Comparison of ENCODE assay signal across 2 cellular contexts in genomic region chr22:32073823-32074380, GRCh38.
TF ChIP-seq lines count a peak whose summit lies in the region.

No MANE protein-coding gene starts in this region.

TF ChIP-seq in IMR-90, 13 proteins besides CTCF, POLR2A, EP300 and RAD21:
- no peak for TF ChIP-seq RFX5 (IDR thresholded peaks at IDR 0.05; ENCODE audit: low read depth, low read length)
- no peak for TF ChIP-seq NFE2L2 (IDR thresholded peaks at IDR 0.05; ENCODE audit: low read depth, low read length)
- TF ChIP-seq MXI1 (IDR thresholded peaks at IDR 0.05; ENCODE audit: borderline replicate concordance, low read depth, low read length): no peak
- TF ChIP-seq, protein P1, sequence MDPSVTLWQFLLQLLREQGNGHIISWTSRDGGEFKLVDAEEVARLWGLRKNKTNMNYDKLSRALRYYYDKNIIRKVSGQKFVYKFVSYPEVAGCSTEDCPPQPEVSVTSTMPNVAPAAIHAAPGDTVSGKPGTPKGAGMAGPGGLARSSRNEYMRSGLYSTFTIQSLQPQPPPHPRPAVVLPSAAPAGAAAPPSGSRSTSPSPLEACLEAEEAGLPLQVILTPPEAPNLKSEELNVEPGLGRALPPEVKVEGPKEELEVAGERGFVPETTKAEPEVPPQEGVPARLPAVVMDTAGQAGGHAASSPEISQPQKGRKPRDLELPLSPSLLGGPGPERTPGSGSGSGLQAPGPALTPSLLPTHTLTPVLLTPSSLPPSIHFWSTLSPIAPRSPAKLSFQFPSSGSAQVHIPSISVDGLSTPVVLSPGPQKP (IDR thresholded peaks at IDR 0.05; ENCODE audit: borderline replicate concordance, low read depth, low read length): no peak
- TF ChIP-seq, protein P2, sequence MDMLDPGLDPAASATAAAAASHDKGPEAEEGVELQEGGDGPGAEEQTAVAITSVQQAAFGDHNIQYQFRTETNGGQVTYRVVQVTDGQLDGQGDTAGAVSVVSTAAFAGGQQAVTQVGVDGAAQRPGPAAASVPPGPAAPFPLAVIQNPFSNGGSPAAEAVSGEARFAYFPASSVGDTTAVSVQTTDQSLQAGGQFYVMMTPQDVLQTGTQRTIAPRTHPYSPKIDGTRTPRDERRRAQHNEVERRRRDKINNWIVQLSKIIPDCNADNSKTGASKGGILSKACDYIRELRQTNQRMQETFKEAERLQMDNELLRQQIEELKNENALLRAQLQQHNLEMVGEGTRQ (IDR thresholded peaks at IDR 0.05; ENCODE audit: low read depth, low read length): no peak
- no peak for TF ChIP-seq BHLHE40 (IDR thresholded peaks at IDR 0.05; ENCODE audit: low read depth, low read length)
- no peak for TF ChIP-seq RCOR1 (IDR thresholded peaks at IDR 0.05; ENCODE audit: insufficient replicate concordance, low read length)

TF ChIP-seq in liver, 16 proteins besides CTCF, POLR2A, EP300 and RAD21:
- TF ChIP-seq NR2F2 (IDR thresholded peaks at IDR 0.05) (peak; percentile 39), FOXA2 (IDR thresholded peaks at IDR 0.05) (no peak)
